21 cellular contexts compared by ENCODE assay signal in genomic region chr13:67106502-67107057, GRCh38.
DNase-seq lines count a peak whose midpoint lies in the region; ATAC-seq and TF ChIP-seq lines count a peak whose summit lies in the region.
"Had no signal": no experiment of that assay in that cellular context is flagged by ENCODE, and none has a peak within 500 bp of the region (broad histone marks: within the 10 kb centered on the region; RNA-seq: fewer than 3 reads in every experiment).

No MANE protein-coding gene starts in this region.

- H3K9me3 ChIP-seq in lower lobe of right lung (no peaks in the 10 kb centered on the region), colonic mucosa (no peaks in the 10 kb centered on the region)

- H3K4me1 ChIP-seq in lower lobe of right lung (no peaks in the 10 kb centered on the region), colonic mucosa (no peaks in the 10 kb centered on the region)

- ATAC-seq in natural killer cell treated with Interleukin-12 subunit alpha and Interleukin-12 subunit beta and Interleukin-15 and Interleukin-18, amount 100 ng/mL, for 72 hours = peak; percentile 6 to 28
- ATAC-seq in natural killer cell = no peak
- peak in 1 of 2 donors; percentile 48 for ATAC-seq in lower lobe of right lung
- no peak for ATAC-seq in HG03139 (IDR thresholded peaks at IDR 0.05; ENCODE audit: unreplicated experiment)

- H3K27ac ChIP-seq in lower lobe of right lung (no peak overlapping the region), substantia nigra (ENCODE audit: low read depth, low read length, poor library complexity, severe bottlenecking) (peak overlapping the region; percentile 8), colonic mucosa (no peak overlapping the region)

- no peak overlapping the region for H3K4me3 Mint-ChIP-seq in natural killer cell treated with Interleukin-12 subunit alpha and Interleukin-12 subunit beta and Interleukin-15 and Interleukin-18, amount 100 ng/mL, for 72 hours
- no peak overlapping the region for H3K4me3 Mint-ChIP-seq in natural killer cell
- H3K4me3 Mint-ChIP-seq: CD4-positive, alpha-beta memory T cell had no signal

- H3K4me1 Mint-ChIP-seq in natural killer cell treated with Interleukin-12 subunit alpha and Interleukin-12 subunit beta and Interleukin-15 and Interleukin-18, amount 100 ng/mL, for 72 hours (ENCODE audit: low read depth in 2 of 2) = no peaks in the 10 kb centered on the region
- H3K4me1 Mint-ChIP-seq in natural killer cell = no peaks in the 10 kb centered on the region
- H3K4me1 Mint-ChIP-seq: CD4-positive, alpha-beta memory T cell had no signal

- no peaks in the 10 kb centered on the region for H3K36me3 Mint-ChIP-seq in natural killer cell treated with Interleukin-12 subunit alpha and Interleukin-12 subunit beta and Interleukin-15 and Interleukin-18, amount 100 ng/mL, for 72 hours
- no peaks in the 10 kb centered on the region for H3K36me3 Mint-ChIP-seq in natural killer cell
- H3K36me3 Mint-ChIP-seq: CD4-positive, alpha-beta memory T cell had no signal

- H3K4me3 ChIP-seq in lower lobe of right lung (no peak overlapping the region), colonic mucosa (no peak overlapping the region)

- H3K27me3 Mint-ChIP-seq in natural killer cell treated with Interleukin-12 subunit alpha and Interleukin-12 subunit beta and Interleukin-15 and Interleukin-18, amount 100 ng/mL, for 72 hours = no peaks in the 10 kb centered on the region
- H3K27me3 Mint-ChIP-seq in natural killer cell (ENCODE audit: low read depth in 2 of 2) = no peaks in the 10 kb centered on the region
- H3K27me3 Mint-ChIP-seq: CD4-positive, alpha-beta memory T cell had no signal

- no peak for DNase-seq in natural killer cell treated with Interleukin-12 subunit alpha and Interleukin-12 subunit beta and Interleukin-15 and Interleukin-18, amount 100 ng/mL, for 72 hours (ENCODE audit: low spot score)
- DNase-seq in natural killer cell (no peak), lower lobe of right lung (peak; percentile 26), substantia nigra (lab: John Stamatoyannopoulos, UW) (no peak), colonic mucosa (no peak), SHP77 treated with DMSO at 0.1 percent for 48 hours (lab: John Stamatoyannopoulos, UW) (no peak)
- DNase-seq: C1 segment of cervical spinal cord; CD4-positive, alpha-beta memory T cell; COR-L47; DMS53; KBM-7; MV-4-11; NCI-H1105; NCI-H1436 treated with DMSO at 0.1 percent for 48 hours; NCI-H187 treated with DMSO at 0.1 percent for 48 hours; NCI-H2107; NCI-H446 treated with DMSO at 0.1 percent for 48 hours; NCI-H69; Right ventricle myocardium superior; RPMI8226 had no signal

- H3K27ac Mint-ChIP-seq in natural killer cell treated with Interleukin-12 subunit alpha and Interleukin-12 subunit beta and Interleukin-15 and Interleukin-18, amount 100 ng/mL, for 72 hours = no peak overlapping the region
- no peak overlapping the region for H3K27ac Mint-ChIP-seq in natural killer cell
- H3K27ac Mint-ChIP-seq: CD4-positive, alpha-beta memory T cell had no signal

- intact Hi-C loops in natural killer cell (cut with micrococcal nuclease) (no loop called here), lower lobe of right lung (cut with DNase I) (no loop called here), colonic mucosa (cut with DNase I) (no loop called here)

- H3K9me3 Mint-ChIP-seq in natural killer cell treated with Interleukin-12 subunit alpha and Interleukin-12 subunit beta and Interleukin-15 and Interleukin-18, amount 100 ng/mL, for 72 hours = no peaks in the 10 kb centered on the region
- H3K9me3 Mint-ChIP-seq in natural killer cell = peaks cover 0 to 2% of the 10 kb centered on the region in 2 donors

- no peaks in the 10 kb centered on the region for H3K27me3 ChIP-seq in lower lobe of right lung (ENCODE audit: low read depth)
- no peaks in the 10 kb centered on the region for H3K27me3 ChIP-seq in colonic mucosa

- H3K36me3 ChIP-seq in lower lobe of right lung (no peaks in the 10 kb centered on the region), colonic mucosa (no peaks in the 10 kb centered on the region)

- no peak overlapping the region for H3K9ac ChIP-seq in colonic mucosa (ENCODE audit: low read depth in 2 of 2, low read length in 2 of 2)

- TF ChIP-seq CTCF in natural killer cell (IDR thresholded peaks at IDR 0.05) (no peak), lower lobe of right lung (IDR thresholded peaks at IDR 0.05) (no peak), colonic mucosa (IDR thresholded peaks at IDR 0.05) (no peak)

Comparison
In these comparisons a context has a peak if more than half of its experiments do, and no peak if none do; other contexts are left out.
1. ATAC-seq: peak in natural killer cell treated with Interleukin-12 subunit alpha and Interleukin-12 subunit beta and Interleukin-15 and Interleukin-18, amount 100 ng/mL, for 72 hours (2 of 2); none in natural killer cell (0 of 3) and HG03139 (single experiment).